ENCODE assay signal across 8 cellular contexts in the genomic region with DNA sequence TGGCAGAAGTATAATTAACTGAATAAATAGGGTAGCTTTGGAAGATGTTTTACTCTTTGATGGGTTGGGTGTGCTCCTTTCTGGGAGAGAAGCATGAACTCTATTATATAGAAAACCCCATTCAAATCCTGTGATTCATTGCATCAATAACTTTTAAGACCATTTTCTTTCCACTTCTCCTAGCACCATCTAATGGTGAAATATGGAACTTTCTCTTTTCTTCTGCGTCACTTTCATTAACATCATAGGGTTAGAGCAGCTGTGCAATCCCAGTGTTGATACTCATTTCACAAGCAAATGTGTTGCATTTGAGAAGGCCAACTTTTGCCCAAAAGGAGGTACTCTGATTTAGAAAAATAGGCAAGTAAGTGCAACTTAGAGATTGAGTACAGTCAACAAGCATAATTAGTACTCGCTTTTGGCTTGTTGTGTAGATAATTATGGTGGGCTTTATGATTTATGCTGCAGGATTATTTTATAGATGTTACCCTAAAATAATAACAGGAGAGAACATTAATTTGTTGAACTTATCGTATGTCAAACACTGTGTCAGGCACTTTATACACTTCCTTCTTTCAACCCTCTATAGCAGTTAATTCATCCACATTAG.
DNase-seq lines count a peak whose midpoint lies in the region; ATAC-seq and TF ChIP-seq lines count a peak whose summit lies in the region.

No MANE protein-coding gene starts in this region.

- POLR2A ChIA-PET in CD4-positive, alpha-beta T cell (lab: Charles Lee): interaction anchor here (0.6 to 1.5 kb wide), 4 partner anchors 14 to 130 kb away, joined by 3 to 5 read pairs (median 4); a partner anchor contains a TSS
- POLR2A ChIA-PET in activated B cell treated with CpG ODN at 0.5 μM for 24 hours (lab: Charles Lee): interaction anchor here (1.0 kb wide), 1 partner anchor 131 kb away, joined by 11 read pairs; a partner anchor contains a TSS

- H3K27ac Mint-ChIP-seq in CD4-positive, alpha-beta T cell: no peak overlapping the region
- H3K27ac Mint-ChIP-seq in activated B cell treated with CpG ODN at 0.5 μM for 24 hours: no peak overlapping the region

- no peaks in the 10 kb centered on the region for H4K20me1 ChIP-seq in smooth muscle cell (ENCODE audit: low read depth)

- peak; percentile 79 for TF ChIP-seq CTCF in CD4-positive, alpha-beta T cell (IDR thresholded peaks at IDR 0.05)
- TF ChIP-seq CTCF in activated B cell treated with CpG ODN at 0.5 μM for 24 hours (IDR thresholded peaks at IDR 0.05): peak; percentile 46
- TF ChIP-seq CTCF in left ventricle myocardium inferior (IDR thresholded peaks at IDR 0.05; ENCODE audit: borderline replicate concordance): peak; percentile 82
- peak; percentile 65 for TF ChIP-seq CTCF in smooth muscle cell (IDR thresholded peaks at IDR 0.05; ENCODE audit: borderline replicate concordance, insufficient read depth, poor library complexity, severe bottlenecking)

- H3K36me3 ChIP-seq in left ventricle myocardium inferior (no peaks in the 10 kb centered on the region), smooth muscle cell (ENCODE audit: low read depth) (no peaks in the 10 kb centered on the region)

- H3K79me2 ChIP-seq in smooth muscle cell (ENCODE audit: low read depth): no peaks in the 10 kb centered on the region

- H3K36me3 Mint-ChIP-seq in CD4-positive, alpha-beta T cell (ENCODE audit: low read depth): no peaks in the 10 kb centered on the region
- H3K36me3 Mint-ChIP-seq in activated B cell treated with CpG ODN at 0.5 μM for 24 hours (ENCODE audit: low read depth): no peaks in the 10 kb centered on the region

- peaks cover 4% of the 10 kb centered on the region for H3K27me3 ChIP-seq in CD4-positive, alpha-beta T cell (ENCODE audit: control insufficient read depth, insufficient read depth, low read length)
- no peaks in the 10 kb centered on the region for H3K27me3 ChIP-seq in left ventricle myocardium inferior (ENCODE audit: low read depth)
- no peaks in the 10 kb centered on the region for H3K27me3 ChIP-seq in smooth muscle cell (ENCODE audit: low read depth)

- H3K4me3 ChIP-seq in left ventricle myocardium inferior (no peak overlapping the region), smooth muscle cell (no peak overlapping the region)

- no peaks in the 10 kb centered on the region for H3K9me3 Mint-ChIP-seq in CD4-positive, alpha-beta T cell
- H3K9me3 Mint-ChIP-seq in activated B cell treated with CpG ODN at 0.5 μM for 24 hours: no peaks in the 10 kb centered on the region

- no peak overlapping the region for H3K4me2 ChIP-seq in smooth muscle cell

- WGBS in smooth muscle cell (ENCODE audit: low lambda C conversion rate): 58% methylated on average over 3 of the region's 3 CpGs

- H3K4me1 ChIP-seq in left ventricle myocardium inferior (peaks cover 58% of the 10 kb centered on the region), smooth muscle cell (ENCODE audit: low read depth) (peaks cover 7% of the 10 kb centered on the region)

- H3K27ac ChIP-seq in CD4-positive, alpha-beta T cell (ENCODE audit: low read depth, low read length): no peak overlapping the region
- peak overlapping the region; percentile 80 for H3K27ac ChIP-seq in left ventricle myocardium inferior (replicated peaks)
- H3K27ac ChIP-seq in smooth muscle cell (ENCODE audit: low read depth): no peak overlapping the region

- intact Hi-C loops in CD4-positive, alpha-beta T cell (cut with DNase I, micrococcal nuclease): loop anchor here (1.0 to 5.0 kb wide), 4 partner anchors 94 to 289 kb away; no protein-coding TSS in a partner anchor
- intact Hi-C loops in activated B cell treated with CpG ODN at 0.5 μM for 24 hours (cut with micrococcal nuclease): loop anchor here (1.0 kb wide), 3 partner anchors 94 to 289 kb away; no protein-coding TSS in a partner anchor
- intact Hi-C loops in left ventricle myocardium inferior (cut with micrococcal nuclease): loop anchor here (2.0 kb wide), 1 partner anchor 93 kb away; a partner anchor contains a TSS

- no peak overlapping the region for H2AFZ ChIP-seq in smooth muscle cell (ENCODE audit: low read depth)

- no peaks in the 10 kb centered on the region for H3K9me3 ChIP-seq in CD4-positive, alpha-beta T cell (ENCODE audit: control insufficient read depth, low read length)
- H3K9me3 ChIP-seq in left ventricle myocardium inferior (replicated peaks): no peaks in the 10 kb centered on the region
- H3K9me3 ChIP-seq in smooth muscle cell (replicated peaks; ENCODE audit: low read depth): no peaks in the 10 kb centered on the region

- no peak overlapping the region for H3K4me3 Mint-ChIP-seq in CD4-positive, alpha-beta T cell
- H3K4me3 Mint-ChIP-seq in activated B cell treated with CpG ODN at 0.5 μM for 24 hours: no peak overlapping the region

- peaks cover 23% of the 10 kb centered on the region for H3K27me3 Mint-ChIP-seq in CD4-positive, alpha-beta T cell
- peaks cover 3% of the 10 kb centered on the region for H3K27me3 Mint-ChIP-seq in activated B cell treated with CpG ODN at 0.5 μM for 24 hours

- no peak overlapping the region for H3K9ac ChIP-seq in smooth muscle cell (ENCODE audit: low read depth)

- CTCF ChIA-PET in CD4-positive, alpha-beta T cell (lab: Charles Lee): interaction anchor here (0.8 to 2.5 kb wide), 6 partner anchors 14 to 275 kb away, joined by 3 to 14 read pairs (median 4); no protein-coding TSS in a partner anchor
- CTCF ChIA-PET in activated B cell treated with CpG ODN at 0.5 μM for 24 hours (lab: Charles Lee): interaction anchor here (0.6 to 4.5 kb wide), 9 partner anchors 12 to 290 kb away, joined by 3 to 48 read pairs (median 3); a partner anchor contains a TSS

- H3F3A ChIP-seq in smooth muscle cell (ENCODE audit: low read depth): peaks cover 5% of the 10 kb centered on the region

- H3K4me1 Mint-ChIP-seq in CD4-positive, alpha-beta T cell (ENCODE audit: low read depth): no peaks in the 10 kb centered on the region
- H3K4me1 Mint-ChIP-seq in activated B cell treated with CpG ODN at 0.5 μM for 24 hours: peaks cover 11% of the 10 kb centered on the region

- no peak for DNase-seq in CD4-positive, alpha-beta T cell
- DNase-seq in NCI-H2107 treated with DMSO at 0.1 percent for 48 hours (lab: John Stamatoyannopoulos, UW; ENCODE audit: unreplicated experiment) (peak; percentile 30), activated B cell treated with CpG ODN at 0.5 μM for 24 hours (no peak), left ventricle myocardium inferior (no peak), smooth muscle cell (lab: John Stamatoyannopoulos, UW; ENCODE audit: unreplicated experiment) (no peak)
- DNase-seq in activated CD4-positive, alpha-beta T cell treated with anti-CD3 and anti-CD28 coated beads for 1 hour: no peak

- ATAC-seq in CD4-positive, alpha-beta T cell (ENCODE audit: poor library complexity): peak; percentile 74
- ATAC-seq in GM18868 (IDR thresholded peaks at IDR 0.05; ENCODE audit: unreplicated experiment) (peak; percentile 85), HG03045 (IDR thresholded peaks at IDR 0.05; ENCODE audit: unreplicated experiment) (peak; percentile 69), activated B cell treated with CpG ODN at 0.5 μM for 24 hours (ENCODE audit: low read depth) (peak; percentile 83)
